Comparison of ENCODE assay signal across 6 cellular contexts in the genomic region with DNA sequence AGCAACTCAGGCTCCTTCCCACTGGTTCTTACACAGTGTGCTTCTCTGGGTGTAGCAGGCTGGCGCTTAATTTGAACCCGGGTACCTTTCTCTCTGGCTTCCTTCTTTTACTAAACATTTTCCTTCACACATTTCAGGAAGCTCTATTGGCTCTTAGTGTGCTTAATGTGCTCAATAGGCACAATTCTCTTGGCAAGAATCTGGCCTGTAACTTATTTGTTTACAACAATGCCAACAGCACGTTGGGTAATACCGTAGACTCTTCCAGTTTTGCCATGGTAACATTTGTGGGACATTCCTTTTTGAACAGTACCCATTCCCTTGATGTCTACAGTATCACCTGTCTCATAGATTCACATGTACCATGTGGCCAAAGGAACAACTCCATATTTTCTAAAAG.
"Had no signal": no experiment of that assay in that cellular context is flagged by ENCODE, and none has a peak within 500 bp of the region (broad histone marks: within the 10 kb centered on the region; RNA-seq: fewer than 3 reads in every experiment).

No MANE protein-coding gene starts in this region.

- H3K4me3 ChIP-seq: K562 had no signal

- DNase-seq: IMR-90, KBM-7, KG1 had no signal

- H3K27ac ChIP-seq: HL-60 had no signal

- FAIRE-seq: HTR-8/SVneo, K562 had no signal

- ATAC-seq: K562 had no signal
